8 cellular contexts compared by ENCODE assay signal in the genomic region with DNA sequence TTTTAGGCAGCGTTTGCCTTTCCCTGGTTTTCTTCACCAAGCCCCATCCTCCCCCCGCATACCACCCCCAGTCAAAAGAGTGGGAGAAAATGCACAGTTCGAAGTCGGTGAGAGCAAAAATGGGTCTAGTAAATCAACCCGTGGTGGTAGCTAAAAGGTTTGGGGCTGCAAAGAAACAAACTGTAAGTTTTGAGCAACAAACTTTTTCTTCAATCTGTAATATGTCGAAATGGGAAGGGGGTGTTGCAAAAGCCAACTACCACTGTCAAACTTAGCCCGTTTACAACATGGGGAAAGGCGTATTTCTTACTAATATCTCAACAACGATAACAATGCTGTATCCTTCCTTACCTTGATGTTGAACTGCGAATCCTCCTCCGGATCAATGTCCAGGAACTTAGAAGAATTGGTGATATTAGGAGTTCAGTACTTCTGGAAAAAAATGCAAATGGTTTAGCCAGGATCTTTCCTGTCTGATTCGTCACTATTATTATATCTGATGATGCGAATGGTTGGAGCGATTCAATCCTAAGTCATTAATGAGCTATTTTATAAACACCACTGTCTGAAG. TPM values are rescaled to one million over a fixed set of nuclear protein-coding genes. Genes with fewer than 3 reads are reported as not detected.
A peak's percentile ranks its signal among the peaks of the same experiment; 100 is the strongest.
DNase-seq lines count a peak whose midpoint lies in the region; ATAC-seq, FAIRE-seq and TF ChIP-seq lines count a peak whose summit lies in the region.

No MANE protein-coding gene starts in this region.

- peak overlapping the region; percentile 84 for H3K27ac Mint-ChIP-seq in MCF 10A (ENCODE audit: low read depth, unreplicated experiment)

- H3K4me1 Mint-ChIP-seq in MCF 10A (ENCODE audit: insufficient read depth, unreplicated experiment), result peaks cover 5% of the 10 kb centered on the region

- H3K9me3 ChIP-seq in ES-I3 (ENCODE audit: control insufficient read depth, insufficient read depth, low read length), result no peaks in the 10 kb centered on the region
- H3K9me3 ChIP-seq in mucosa of descending colon, result no peaks in the 10 kb centered on the region

- peaks cover 7% of the 10 kb centered on the region for H3K27me3 Mint-ChIP-seq in MCF 10A (ENCODE audit: insufficient read depth, unreplicated experiment)

- POLR2A ChIA-PET in MCF 10A (lab: Yijun Ruan, JAX), result interaction anchor here (0.6 to 2.0 kb wide), 11 partner anchors 13 to 1794 kb away, joined by 3 to 6 read pairs (median 4); a partner anchor contains a TSS

- H3K4me1 ChIP-seq in ES-I3 (ENCODE audit: insufficient read depth, low read length) (0 out of 2 replicates have a peak, but pooled peaks cover 5% of the 10 kb centered on the region), mucosa of descending colon (ENCODE audit: low read depth) (peaks cover 8% of the 10 kb centered on the region)

- ATAC-seq in mucosa of descending colon (no peak), HG02938 (IDR thresholded peaks at IDR 0.05; ENCODE audit: unreplicated experiment) (no peak), GM19035 (IDR thresholded peaks at IDR 0.05; ENCODE audit: unreplicated experiment) (no peak)

- H3K9me3 Mint-ChIP-seq in MCF 10A (ENCODE audit: unreplicated experiment), result no peaks in the 10 kb centered on the region

- peak overlapping the region; percentile 77 for H3K4me3 Mint-ChIP-seq in MCF 10A (ENCODE audit: unreplicated experiment)

- peak overlapping the region; percentile 65 for H3K4me3 ChIP-seq in mucosa of descending colon

- FAIRE-seq in HTR-8/SVneo (lab: Jason Lieb, UNC), result no peak

- intact Hi-C loops in MCF 10A (cut with micrococcal nuclease) (no loop called here), mucosa of descending colon (cut with DNase I, micrococcal nuclease) (loop anchor here in 1 of 2 donors (10.0 kb wide), 1 partner anchor 1145 kb away; no protein-coding TSS in a partner anchor)

- no peaks in the 10 kb centered on the region for H3K36me3 Mint-ChIP-seq in MCF 10A (ENCODE audit: insufficient read depth, unreplicated experiment)

- DNase-seq in NAMALWA (ENCODE audit: low spot score) (peak; percentile 36), MCF 10A (ENCODE audit: unreplicated experiment) (peak; percentile 57), mucosa of descending colon (no peak), HTR-8/SVneo (ENCODE audit: insufficient read length, low spot score) (no peak)
- DNase-seq in stimulated activated CD4-positive, alpha-beta T cell treated with anti-CD3 and anti-CD28 coated beads, Interleukin-2, amount 100 ng/mL, for 48 hours, result no peak

- H3K9ac ChIP-seq in ES-I3 (ENCODE audit: low read depth, low read length), result peak overlapping the region; percentile 88

- BruUV-seq in MCF 10A (replicated peaks; lab: Mats Ljungman, UMichigan), result TSS peak; percentile 85

- TF ChIP-seq CTCF in MCF 10A (IDR thresholded peaks at IDR 0.05; ENCODE audit: unreplicated experiment), result no peak
- TF ChIP-seq CTCF in mucosa of descending colon (IDR thresholded peaks at IDR 0.05), result no peak

- H3K36me3 ChIP-seq in ES-I3 (ENCODE audit: insufficient read depth, low read length), result no peaks in the 10 kb centered on the region
- no peaks in the 10 kb centered on the region for H3K36me3 ChIP-seq in mucosa of descending colon (ENCODE audit: low read depth)

- CTCF ChIA-PET in MCF 10A (lab: Yijun Ruan, JAX), result interaction anchor here (0.7 to 1.1 kb wide), 3 partner anchors 11 to 442 kb away, joined by 3 read pairs; no protein-coding TSS in a partner anchor

RNA-seq across cellular contexts. Expression of a gene that starts 2.4 kb away (rescaled TPM):
- total RNA-seq in MCF 10A (2022) (16.5 and 22.2 TPM in 2 replicates), mucosa of descending colon (100 to 1,000 TPM; 125 to 328 (median 183) TPM)

Comparison
In these comparisons a context has a peak if more than half of its experiments do, and no peak if none do; other contexts are left out.
1. DNase-seq: peak in NAMALWA (single experiment) and MCF 10A (single experiment); none in mucosa of descending colon (0 of 3), stimulated activated CD4-positive, alpha-beta T cell treated with anti-CD3 and anti-CD28 coated beads, Interleukin-2, amount 100 ng/mL, for 48 hours (0 of 2) and HTR-8/SVneo (single experiment).